Comparison of ENCODE assay signal across 15 cellular contexts in the genomic region with DNA sequence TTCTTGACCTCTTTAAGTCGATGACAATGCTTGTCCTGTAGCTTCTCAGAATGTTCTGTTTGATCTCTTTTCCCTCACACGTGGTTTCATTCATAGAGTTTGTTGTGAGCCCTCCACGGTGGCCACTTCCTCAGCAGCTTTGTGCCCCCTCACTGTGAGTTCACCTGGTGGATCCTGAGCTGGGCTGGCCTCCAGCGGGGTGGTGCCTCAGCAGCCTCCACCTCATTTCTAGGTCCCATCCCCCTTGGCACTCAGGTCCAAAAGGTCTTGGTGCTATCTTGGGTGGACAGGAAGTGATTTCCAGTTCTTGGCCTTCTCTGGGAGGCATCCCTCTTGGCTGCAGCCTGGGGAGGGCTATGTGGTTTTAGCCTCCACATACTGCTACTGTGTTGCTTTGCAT.
DNase-seq lines count a peak whose midpoint lies in the region; TF ChIP-seq lines count a peak whose summit lies in the region.
"Had no signal": no experiment of that assay in that cellular context is flagged by ENCODE, and none has a peak within 500 bp of the region (broad histone marks: within the 10 kb centered on the region; RNA-seq: fewer than 3 reads in every experiment).

No MANE protein-coding gene starts in this region.

- no peak overlapping the region for H2BK15ac ChIP-seq in H9 (ENCODE audit: low read depth, low read length)

- no peak overlapping the region for H2AFZ ChIP-seq in H9 (ENCODE audit: low read length)
- no peak overlapping the region for H2AFZ ChIP-seq in hepatocyte
- H2AFZ ChIP-seq: GM23248 had no signal

- H3K79me2 ChIP-seq in H9 (ENCODE audit: insufficient read depth, low read length) (no peaks in the 10 kb centered on the region), hepatocyte (no peaks in the 10 kb centered on the region)

- H3K18ac ChIP-seq in H9 (ENCODE audit: insufficient read length, low read depth, low read length): peak overlapping the region; percentile 50

- no peak overlapping the region for H3K4ac ChIP-seq in H9 (ENCODE audit: low read depth, low read length)

- no peak overlapping the region for H3T11ph ChIP-seq in H9 (ENCODE audit: low read length)

- H2BK12ac ChIP-seq in H9 (ENCODE audit: insufficient read length, low read depth, low read length): no peak overlapping the region

- no peak overlapping the region for H4K91ac ChIP-seq in H9 (ENCODE audit: insufficient read length, low read depth, low read length)

- H3K4me3 ChIP-seq in hepatocyte (no peak overlapping the region), SJCRH30 (no peak overlapping the region)
- H3K4me3 ChIP-seq: GM23248, HAP-1 had no signal

- H3K4me1 Mint-ChIP-seq in Calu3 (ENCODE audit: low read depth, unreplicated experiment) (peaks cover 15% of the 10 kb centered on the region), H9 (peaks cover 6 to 14% of the 10 kb centered on the region in 2 experiments), nephron progenitor cell (peaks cover 14% of the 10 kb centered on the region), osteocyte (ENCODE audit: unreplicated experiment) (no peaks in the 10 kb centered on the region), glutamatergic neuron (ENCODE audit: low read depth, unreplicated experiment) (peaks cover 1% of the 10 kb centered on the region)
- H3K4me1 Mint-ChIP-seq: CD4-positive, alpha-beta memory T cell had no signal

- H3K4me1 ChIP-seq in H9 (ENCODE audit: insufficient read depth, low read length): peaks cover 3% of the 10 kb centered on the region
- no peaks in the 10 kb centered on the region for H3K4me1 ChIP-seq in hepatocyte (ENCODE audit: insufficient read depth)
- no peaks in the 10 kb centered on the region for H3K4me1 ChIP-seq in SJCRH30
- H3K4me1 ChIP-seq: HAP-1 had no signal

- intact Hi-C loops in Calu3 (cut with micrococcal nuclease; ENCODE audit: unreplicated experiment): no loop called here

- H3K36me3 ChIP-seq in hepatocyte (replicated peaks; ENCODE audit: insufficient read depth, low read depth) (no peaks in the 10 kb centered on the region), SJCRH30 (no peaks in the 10 kb centered on the region; the same call in 1 of the 2 replicates)
- H3K36me3 ChIP-seq: HAP-1 had no signal

- CTCF ChIA-PET in Calu3 (lab: Charles Lee): no interaction called here

- no TSS peak for BruUV-seq in Calu3 (replicated peaks; lab: Mats Ljungman, UMichigan)

- no peaks in the 10 kb centered on the region for H3K9me2 ChIP-seq in hepatocyte (replicated peaks; ENCODE audit: insufficient read depth)

- TF ChIP-seq CTCF in Calu3 (IDR thresholded peaks at IDR 0.05; ENCODE audit: unreplicated experiment) (no peak), H9 (conservative IDR thresholded peaks at IDR 0.05) (no peak), nephron progenitor cell (IDR thresholded peaks at IDR 0.05) (no peak), osteocyte (IDR thresholded peaks at IDR 0.05) (no peak), hepatocyte (IDR thresholded peaks at IDR 0.05; ENCODE audit: poor library complexity) (no peak), glutamatergic neuron (IDR thresholded peaks at IDR 0.05; ENCODE audit: partially characterized antibody, unreplicated experiment) (no peak)

- no peaks in the 10 kb centered on the region for H3K9me3 Mint-ChIP-seq in Calu3 (ENCODE audit: low read depth, unreplicated experiment)
- no peaks in the 10 kb centered on the region for H3K9me3 Mint-ChIP-seq in H9
- H3K9me3 Mint-ChIP-seq in nephron progenitor cell: no peaks in the 10 kb centered on the region
- H3K9me3 Mint-ChIP-seq in osteocyte (ENCODE audit: unreplicated experiment): no peaks in the 10 kb centered on the region
- no peaks in the 10 kb centered on the region for H3K9me3 Mint-ChIP-seq in glutamatergic neuron (ENCODE audit: unreplicated experiment)
- H3K9me3 Mint-ChIP-seq: CD4-positive, alpha-beta memory T cell had no signal

- WGBS in H9 (ENCODE audit: extremely low coverage, insufficient read length, low lambda C conversion rate): no CpG with 5 or more reads among the region's 4 CpGs
- 83% methylated on average over 4 of the region's 4 CpGs for WGBS in hepatocyte (ENCODE audit: low lambda C conversion rate, missing lambda C conversion rate)

- peaks cover 13% of the 10 kb centered on the region for H3K27me3 Mint-ChIP-seq in Calu3 (ENCODE audit: unreplicated experiment)
- H3K27me3 Mint-ChIP-seq in H9 (ENCODE audit: low read depth): no peaks in the 10 kb centered on the region; the same call in 1 of the 2 replicates
- H3K27me3 Mint-ChIP-seq in nephron progenitor cell (ENCODE audit: low read depth, poor library complexity): peaks cover 4% of the 10 kb centered on the region
- peaks cover 15% of the 10 kb centered on the region for H3K27me3 Mint-ChIP-seq in osteocyte (ENCODE audit: unreplicated experiment)
- H3K27me3 Mint-ChIP-seq in glutamatergic neuron (ENCODE audit: unreplicated experiment): peaks cover 7% of the 10 kb centered on the region

- H2AK5ac ChIP-seq in H9 (ENCODE audit: insufficient read length, low read length): no peak overlapping the region

- no peak overlapping the region for H2BK5ac ChIP-seq in H9 (ENCODE audit: insufficient read length, low read length)

- no peak overlapping the region for H2BK20ac ChIP-seq in H9 (ENCODE audit: low read depth, low read length, poor library complexity, severe bottlenecking)

- H3K4me3 Mint-ChIP-seq in Calu3 (ENCODE audit: low read depth, unreplicated experiment): no peak overlapping the region
- H3K4me3 Mint-ChIP-seq in H9: no peak overlapping the region
- no peak overlapping the region for H3K4me3 Mint-ChIP-seq in nephron progenitor cell
- H3K4me3 Mint-ChIP-seq in osteocyte (ENCODE audit: unreplicated experiment): no peak overlapping the region
- no peak overlapping the region for H3K4me3 Mint-ChIP-seq in glutamatergic neuron (ENCODE audit: unreplicated experiment)
- H3K4me3 Mint-ChIP-seq: CD4-positive, alpha-beta memory T cell; HFFc6 had no signal

- peak overlapping the region; percentile 2 for H3K27ac Mint-ChIP-seq in Calu3 (ENCODE audit: unreplicated experiment)
- no peak overlapping the region for H3K27ac Mint-ChIP-seq in H9
- peak overlapping the region; percentile 33 for H3K27ac Mint-ChIP-seq in nephron progenitor cell
- H3K27ac Mint-ChIP-seq in osteocyte (ENCODE audit: unreplicated experiment): no peak overlapping the region
- H3K27ac Mint-ChIP-seq in glutamatergic neuron (ENCODE audit: unreplicated experiment): no peak overlapping the region
- H3K27ac Mint-ChIP-seq: CD4-positive, alpha-beta memory T cell; HFFc6 had no signal

- H3K27ac ChIP-seq in H9 (ENCODE audit: insufficient read length, low read depth, low read length) (no peak overlapping the region), hepatocyte (no peak overlapping the region), SJCRH30 (no peak overlapping the region)
- H3K27ac ChIP-seq: GM23248 had no signal

- H3K27me3 ChIP-seq in H9 (ENCODE audit: insufficient read depth, low read length) (no peaks in the 10 kb centered on the region), hepatocyte (no peaks in the 10 kb centered on the region), SJCRH30 (no peaks in the 10 kb centered on the region)

- no peak overlapping the region for H3K23ac ChIP-seq in H9 (ENCODE audit: insufficient read length, low read depth, low read length)

- H3K9me3 ChIP-seq in H9 (ENCODE audit: control insufficient read depth, low read depth, low read length) (no peaks in the 10 kb centered on the region), hepatocyte (ENCODE audit: low read depth) (no peaks in the 10 kb centered on the region), SJCRH30 (replicated peaks) (no peaks in the 10 kb centered on the region)
- H3K9me3 ChIP-seq: HAP-1 had no signal

- H4K5ac ChIP-seq in H9 (ENCODE audit: insufficient read length, low read depth, low read length): no peak overlapping the region

- H3K23me2 ChIP-seq in H9 (ENCODE audit: insufficient read length, low read depth, low read length, poor library complexity, severe bottlenecking): no peaks in the 10 kb centered on the region

- H3K36me3 Mint-ChIP-seq in Calu3 (ENCODE audit: insufficient read depth, unreplicated experiment) (no peaks in the 10 kb centered on the region), H9 (ENCODE audit: insufficient read depth in 1 of 3, low read depth in 3 of 3) (no peaks in the 10 kb centered on the region), nephron progenitor cell (ENCODE audit: low read depth) (no peaks in the 10 kb centered on the region), osteocyte (ENCODE audit: unreplicated experiment) (no peaks in the 10 kb centered on the region), glutamatergic neuron (ENCODE audit: unreplicated experiment) (peaks cover 6% of the 10 kb centered on the region)
- H3K36me3 Mint-ChIP-seq: CD4-positive, alpha-beta memory T cell had no signal

- H3K14ac ChIP-seq in H9 (ENCODE audit: insufficient read depth, low read length): peak overlapping the region; percentile 40; the same call in 1 of the 2 replicates

- no peak overlapping the region for H2BK120ac ChIP-seq in H9 (ENCODE audit: low read depth, low read length, poor library complexity, severe bottlenecking)

- DNase-seq in Calu3 (no peak), H9 (peak; percentile 23), nephron progenitor cell (no peak), osteocyte (ENCODE audit: extremely low spot score, unreplicated experiment) (peak; percentile 51), hepatocyte (ENCODE audit: low spot score) (no peak), glutamatergic neuron (no peak), SJCRH30 (no peak)
- DNase-seq: C1 segment of cervical spinal cord; CD4-positive, alpha-beta memory T cell; COR-L47; DMS153; DND-41; GM23248; HFFc6 had no signal

- no peak overlapping the region for H3K56ac ChIP-seq in H9 (ENCODE audit: insufficient read length, low read depth, low read length)

- no peaks in the 10 kb centered on the region for H3K79me1 ChIP-seq in H9 (ENCODE audit: insufficient read depth, low read depth, low read length, poor library complexity, severe bottlenecking)

- no peaks in the 10 kb centered on the region for H4K20me1 ChIP-seq in H9 (ENCODE audit: control insufficient read depth, insufficient read depth, insufficient read length)
- H4K20me1 ChIP-seq in hepatocyte (ENCODE audit: insufficient read depth, poor library complexity, severe bottlenecking): no peaks in the 10 kb centered on the region

- no peak overlapping the region for H3K9ac ChIP-seq in H9 (ENCODE audit: extremely low read depth, insufficient read length, low read length)
- H3K9ac ChIP-seq: GM23248 had no signal

- H3K4me2 ChIP-seq in H9 (ENCODE audit: insufficient read depth, insufficient read length, low read length): no peak overlapping the region
- no peak overlapping the region for H3K4me2 ChIP-seq in hepatocyte

- no peak overlapping the region for H4K8ac ChIP-seq in H9 (replicated peaks; ENCODE audit: insufficient read length, low read depth, low read length)

Comparison
In these comparisons a context has a peak if more than half of its experiments do, and no peak if none do; other contexts are left out.
1. DNase-seq: peak in H9 (single experiment) and osteocyte (single experiment); none in Calu3 (single experiment), nephron progenitor cell (single experiment), hepatocyte (single experiment), glutamatergic neuron (single experiment) and SJCRH30 (0 of 2).
2. H3K27ac Mint-ChIP-seq: peak in Calu3 (single experiment) and nephron progenitor cell (single experiment); none in H9 (0 of 3), osteocyte (single experiment) and glutamatergic neuron (single experiment).